In the genomic region with DNA sequence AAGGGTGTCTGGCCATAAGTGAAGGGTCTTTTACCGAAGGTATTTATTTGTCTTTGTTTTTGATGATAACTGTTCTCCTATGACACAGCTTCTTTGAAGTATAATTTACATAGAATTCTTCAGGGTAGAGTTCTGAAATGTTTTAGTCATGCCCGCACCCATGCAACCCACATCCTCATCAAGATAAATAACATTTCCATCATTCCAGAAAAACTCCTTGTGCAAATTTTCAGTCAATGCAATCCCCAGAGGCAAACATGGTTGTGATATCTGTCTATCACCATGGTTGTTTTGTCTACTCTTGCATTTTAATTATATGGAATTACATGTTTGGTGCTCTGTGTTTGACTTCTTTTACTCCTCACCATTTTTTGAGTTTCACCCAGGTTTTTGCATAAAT, we compare ENCODE assay signal across 32 cellular contexts.
"Had no signal": no experiment of that assay in that cellular context is flagged by ENCODE, and none has a peak within 500 bp of the region (broad histone marks: within the 10 kb centered on the region; RNA-seq: fewer than 3 reads in every experiment).

No MANE protein-coding gene starts in this region.

- DNase-seq: activated effector memory CD4-positive, alpha-beta T cell treated with anti-CD3 and anti-CD28 coated beads, Interleukin-2, amount 50 U/mL, for 16 hours; activated effector memory CD4-positive, alpha-beta T cell treated with Interleukin-2 at 50 U/mL for 16 hours; activated gamma-delta T cell; activated gamma-delta T cell treated with Interleukin-2 at 50 U/mL for 16 hours; activated naive CD4-positive, alpha-beta T cell; activated naive CD4-positive, alpha-beta T cell treated with anti-CD3 and anti-CD28 coated beads for 36 hours; activated naive CD4-positive, alpha-beta T cell treated with anti-CD3 and anti-CD28 coated beads, Interleukin-2, amount 10 ng/mL, durations not matched to agents 7 days and 5 days; activated naive CD4-positive, alpha-beta T cell treated with anti-CD3 and anti-CD28 coated beads, Interleukin-2, amount 50 U/mL, for 16 hours; activated naive CD4-positive, alpha-beta T cell treated with Interleukin-2 at 50 U/mL for 16 hours; activated naive CD8-positive, alpha-beta T cell treated with anti-CD3 and anti-CD28 coated beads for 36 hours; activated naive CD8-positive, alpha-beta T cell treated with anti-CD3 and anti-CD28 coated beads, Interleukin-2, amount 10 ng/mL, durations not matched to agents 7 days and 5 days; activated naive CD8-positive, alpha-beta T cell treated with anti-CD3 and anti-CD28 coated beads, Interleukin-2, amount 50 U/mL, for 24 hours; activated T-cell treated with anti-CD3 and anti-CD28 coated beads, Interleukin-2, amount 50 U/mL, for 1 hour; activated T-cell treated with anti-CD3 and anti-CD28 coated beads, Interleukin-2, amount 50 U/mL, for 24 hours; activated T-cell treated with anti-CD3 and anti-CD28 coated beads, Interleukin-2, amount 50 U/mL, for 4 hours; activated T-cell treated with anti-CD3 and anti-CD28 coated beads, Interleukin-2, amount 50 U/mL, for 48 hours; activated T-cell treated with anti-CD3 and anti-CD28 coated beads, Interleukin-2, amount 50 U/mL, for 72 hours; adrenal gland; amniotic stem cell; amygdala; anterior cingulate cortex; aorta; body of pancreas; brain microvascular endothelial cell; caudate nucleus; central memory CD4-positive, alpha-beta T cell; cerebellar nuclear complex had no signal

- H3K4me1 ChIP-seq: adrenal gland, ascending aorta, body of pancreas, breast epithelium had no signal

- ATAC-seq: activated naive CD4-positive, alpha-beta T cell treated with anti-CD3 and anti-CD28 coated beads, Interleukin-2, amount 50 U/mL, for 72 hours; activated naive CD8-positive, alpha-beta T cell treated with anti-CD3 and anti-CD28 coated beads, Interleukin-2, amount 50 U/mL, for 24 hours; activated T-cell treated with anti-CD3 and anti-CD28 coated beads, Interleukin-2, amount 50 U/mL, for 4 hours; activated T-cell treated with anti-CD3 and anti-CD28 coated beads, Interleukin-2, amount 50 U/mL, for 72 hours; activated T-helper 17 cell treated with anti-CD3 and anti-CD28 coated beads, Interleukin-2, amount 50 U/mL, for 72 hours; body of pancreas had no signal

- H3K27me3 ChIP-seq: adrenal gland, ascending aorta, body of pancreas, brain microvascular endothelial cell, breast epithelium, cardiac muscle cell had no signal

- H3K27ac ChIP-seq: adrenal gland, ascending aorta, body of pancreas, brain microvascular endothelial cell, breast epithelium, cardiac muscle cell had no signal

- H3K36me3 ChIP-seq: adrenal gland, ascending aorta, brain microvascular endothelial cell, breast epithelium, cardiac muscle cell had no signal

- H3K9me3 ChIP-seq: adrenal gland, ascending aorta, body of pancreas, breast epithelium had no signal

- H3K4me3 ChIP-seq: adrenal gland, ascending aorta, body of pancreas, breast epithelium, cardiac muscle cell had no signal
